Comparison of ENCODE assay signal across 15 cellular contexts in genomic region chr2:120348134-120349103, GRCh38. TPM values are rescaled to one million over a fixed set of nuclear protein-coding genes. Genes with fewer than 3 reads are reported as not detected.
DNase-seq lines count a peak whose midpoint lies in the region; ATAC-seq, FAIRE-seq and TF ChIP-seq lines count a peak whose summit lies in the region.
"Had no signal": no experiment of that assay in that cellular context is flagged by ENCODE, and none has a peak within 500 bp of the region (broad histone marks: within the 10 kb centered on the region; RNA-seq: fewer than 3 reads in every experiment).

No MANE protein-coding gene starts in this region.

- FAIRE-seq in kidney (lab: Jason Lieb, UNC) = no peak

- H3K79me2 ChIP-seq in mammary epithelial cell (ENCODE audit: insufficient read depth, low read length) = no peaks in the 10 kb centered on the region
- no peaks in the 10 kb centered on the region for H3K79me2 ChIP-seq in hepatocyte

- in situ Hi-C loops in T47D (cut with HindIII; ENCODE audit: low pct_unique_long_range_greater_than_20kb, low sequenced_read_pairs) = no loop called here
- in situ Hi-C loops in mammary epithelial cell (cut with MboI; ENCODE audit: low sequenced_read_pairs in 2 of 2) = loop anchor here in 1 of 2 donors (10.0 to 25.0 kb wide), 2 partner anchors 189 to 336 kb away; no protein-coding TSS in a partner anchor

- WGBS in mammary epithelial cell (ENCODE audit: low coverage, missing lambda C conversion rate) = 84% methylated on average over 14 of the region's 15 CpGs
- WGBS in hepatocyte (ENCODE audit: low lambda C conversion rate, missing lambda C conversion rate) = 32% methylated on average over 15 of the region's 15 CpGs

- H3K4me1 ChIP-seq in mammary epithelial cell (ENCODE audit: insufficient read depth, low read length) = peaks cover 23% of the 10 kb centered on the region
- peaks cover 35% of the 10 kb centered on the region for H3K4me1 ChIP-seq in hepatocyte (ENCODE audit: insufficient read depth)
- peaks cover 23% of the 10 kb centered on the region for H3K4me1 ChIP-seq in upper lobe of right lung
- peaks cover 0 to 37% (median 13%) of the 10 kb centered on the region in 4 donors for H3K4me1 ChIP-seq in Peyer's patch
- peaks cover 0 to 8% of the 10 kb centered on the region in 2 donors for H3K4me1 ChIP-seq in kidney (ENCODE audit: control insufficient read depth in 1 of 2, insufficient read depth in 1 of 2, low read depth in 1 of 2, low read length in 2 of 2)

- no peak overlapping the region for H3K4me2 ChIP-seq in mammary epithelial cell (ENCODE audit: insufficient read depth, low read depth, low read length)
- peak overlapping the region; percentile 84 for H3K4me2 ChIP-seq in hepatocyte

- H3K36me3 ChIP-seq in mammary epithelial cell (ENCODE audit: insufficient read depth, low read length) (no peaks in the 10 kb centered on the region), hepatocyte (replicated peaks; ENCODE audit: insufficient read depth, low read depth) (no peaks in the 10 kb centered on the region), upper lobe of right lung (no peaks in the 10 kb centered on the region), Peyer's patch (no peaks in the 10 kb centered on the region), kidney (ENCODE audit: control insufficient read depth in 1 of 2, insufficient read depth in 2 of 2, low read length in 2 of 2) (no peaks in the 10 kb centered on the region)
- H3K36me3 ChIP-seq: brain microvascular endothelial cell had no signal

- H3K9ac ChIP-seq in mammary epithelial cell (ENCODE audit: insufficient read depth, low read length) (no peak overlapping the region), kidney (ENCODE audit: low read length in 2 of 2) (no peak overlapping the region)

- H3K4me3 ChIP-seq in mammary epithelial cell (replicated peaks in 1 of 3; ENCODE audit: insufficient read depth in 1 of 3, low read depth in 2 of 3, low read length in 3 of 3) (no peak overlapping the region), hepatocyte (no peak overlapping the region), upper lobe of right lung (no peak overlapping the region), Peyer's patch (no peak overlapping the region), kidney (ENCODE audit: low read length in 2 of 2) (no peak overlapping the region)

- DNase-seq in T47D (ENCODE audit: low read depth in 1 of 2, low spot score in 1 of 2) (peak; percentile 69 to 87), mammary epithelial cell (no peak), NCI-H345 treated with DMSO at 0.1 percent for 48 hours (lab: John Stamatoyannopoulos, UW; ENCODE audit: unreplicated experiment) (peak; percentile 66), hepatocyte (ENCODE audit: low spot score) (peak; percentile 53), upper lobe of right lung (no peak), Peyer's patch (no peak), AG08396 (ENCODE audit: low spot score) (no peak), kidney (no peak)
- DNase-seq: activated T-cell treated with anti-CD3 and anti-CD28 coated beads, Interleukin-2, amount 50 U/mL, for 48 hours; brain microvascular endothelial cell; erythroblast; HCEC 1CT; naive thymus-derived CD8-positive, alpha-beta T cell; stimulated activated naive B cell treated with anti-CD40 and anti-IgM and Interleukin-4, amounts not matched to agents 10 μg/mL and 1 μg/mL and 100 μg/mL, for 72 hours had no signal

- TF ChIP-seq POLR2A in Peyer's patch (IDR thresholded peaks at IDR 0.05) = no peak

- no TSS peak for BruUV-seq in mammary epithelial cell (replicated peaks; lab: Mats Ljungman, UMichigan)

- H2AFZ ChIP-seq in mammary epithelial cell (ENCODE audit: low read depth, low read length) (no peak overlapping the region), hepatocyte (no peak overlapping the region)

- H4K20me1 ChIP-seq in mammary epithelial cell (ENCODE audit: insufficient read depth, low read length) (peaks cover 7% of the 10 kb centered on the region), hepatocyte (ENCODE audit: insufficient read depth, poor library complexity, severe bottlenecking) (no peaks in the 10 kb centered on the region)

- TF ChIP-seq CTCF in mammary epithelial cell (conservative IDR thresholded peaks at IDR 0.05 in 1 of 2, IDR thresholded peaks at IDR 0.05 in 1 of 2; ENCODE audit: extremely low read depth in 1 of 2, insufficient read depth in 1 of 2, low read depth in 1 of 2, low read length in 2 of 2) (no peak), hepatocyte (IDR thresholded peaks at IDR 0.05; ENCODE audit: poor library complexity) (no peak), upper lobe of right lung (IDR thresholded peaks at IDR 0.05) (no peak), Peyer's patch (IDR thresholded peaks at IDR 0.05) (no peak), kidney (IDR thresholded peaks at IDR 0.05; ENCODE audit: borderline replicate concordance, extremely low read depth, insufficient read depth) (no peak)

- ATAC-seq in upper lobe of right lung = peak; percentile 46
- ATAC-seq: naive thymus-derived CD8-positive, alpha-beta T cell; stimulated activated naive B cell treated with anti-CD40 and anti-IgM and Interleukin-4, amounts not matched to agents 10 μg/mL and 1 μg/mL and 100 μg/mL, for 72 hours had no signal

- no peaks in the 10 kb centered on the region for H3K9me3 ChIP-seq in mammary epithelial cell (replicated peaks; ENCODE audit: insufficient read depth, low read length)
- H3K9me3 ChIP-seq in hepatocyte (ENCODE audit: low read depth) = no peaks in the 10 kb centered on the region
- no peaks in the 10 kb centered on the region for H3K9me3 ChIP-seq in upper lobe of right lung
- no peaks in the 10 kb centered on the region for H3K9me3 ChIP-seq in Peyer's patch
- no peaks in the 10 kb centered on the region for H3K9me3 ChIP-seq in kidney (ENCODE audit: control insufficient read depth in 1 of 2, low read length in 2 of 2)

- intact Hi-C loops in mammary epithelial cell (cut with micrococcal nuclease) = loop anchor here (10.0 kb wide), 1 partner anchor 106 kb away; no protein-coding TSS in a partner anchor
- intact Hi-C loops in upper lobe of right lung (cut with DNase I) = no loop called here
- intact Hi-C loops in kidney (cut with DNase I) = no loop called here

- no peaks in the 10 kb centered on the region for H3K9me2 ChIP-seq in hepatocyte (replicated peaks; ENCODE audit: insufficient read depth)

- H3K27ac ChIP-seq in mammary epithelial cell (ENCODE audit: insufficient read depth, low read depth, low read length) = no peak overlapping the region
- no peak overlapping the region for H3K27ac ChIP-seq in hepatocyte
- no peak overlapping the region for H3K27ac ChIP-seq in upper lobe of right lung
- H3K27ac ChIP-seq in Peyer's patch = no peak overlapping the region
- H3K27ac ChIP-seq in kidney (ENCODE audit: low read depth in 2 of 2, low read length in 2 of 2) = no peak overlapping the region
- H3K27ac ChIP-seq: brain microvascular endothelial cell had no signal

- CTCF ChIA-PET in mammary epithelial cell (lab: Charles Lee; ENCODE audit: low non-redundant PET) = no interaction called here

- H3K27me3 ChIP-seq in mammary epithelial cell (ENCODE audit: insufficient read depth, low read length) (peaks cover 34% of the 10 kb centered on the region), hepatocyte (peaks cover 43% of the 10 kb centered on the region), upper lobe of right lung (peaks cover 25% of the 10 kb centered on the region), Peyer's patch (peaks cover 0 to 38% of the 10 kb centered on the region in 2 donors)

- dilution Hi-C loops in mammary epithelial cell (cut with HindIII; ENCODE audit: low sequenced_read_pairs) = no loop called here

RNA-seq across cellular contexts. Expression of gene INHBB, which starts 2.5 kb away (rescaled TPM):
- total RNA-seq in mammary epithelial cell = under 1 TPM in 1 of 2 donors, not detected in 1; 0.67 TPM
- 0.02 TPM for polyA plus RNA-seq in mammary epithelial cell
- not detected for polyA minus RNA-seq in mammary epithelial cell
- 4.4 and 6.6 TPM in 2 replicates for total RNA-seq in hepatocyte
- 1.3 and 2.7 TPM in 2 replicates for polyA plus RNA-seq in hepatocyte
- total RNA-seq in upper lobe of right lung = 12.3 TPM
- 1 to 10 TPM in 1 of 4 donors, under 1 TPM in 2, not detected in 1; 0.70 to 1.1 (median 0.95) TPM for total RNA-seq in Peyer's patch
- total RNA-seq in kidney = 3.7 TPM
- polyA plus RNA-seq in kidney (ENCODE audit: insufficient read depth, low read depth, low replicate concordance) = 0.49 TPM
- total RNA-seq: B cell; naive thymus-derived CD8-positive, alpha-beta T cell had no signal
- polyA plus RNA-seq: naive thymus-derived CD8-positive, alpha-beta T cell had no signal

Comparison
In these comparisons a context has a peak if more than half of its experiments do, and no peak if none do; other contexts are left out.
1. DNase-seq: peak in T47D (2 of 2), NCI-H345 treated with DMSO at 0.1 percent for 48 hours (single experiment) and hepatocyte (single experiment); none in mammary epithelial cell (single experiment), upper lobe of right lung (single experiment), Peyer's patch (0 of 3), AG08396 (single experiment) and kidney (single experiment).